In the genomic region with DNA sequence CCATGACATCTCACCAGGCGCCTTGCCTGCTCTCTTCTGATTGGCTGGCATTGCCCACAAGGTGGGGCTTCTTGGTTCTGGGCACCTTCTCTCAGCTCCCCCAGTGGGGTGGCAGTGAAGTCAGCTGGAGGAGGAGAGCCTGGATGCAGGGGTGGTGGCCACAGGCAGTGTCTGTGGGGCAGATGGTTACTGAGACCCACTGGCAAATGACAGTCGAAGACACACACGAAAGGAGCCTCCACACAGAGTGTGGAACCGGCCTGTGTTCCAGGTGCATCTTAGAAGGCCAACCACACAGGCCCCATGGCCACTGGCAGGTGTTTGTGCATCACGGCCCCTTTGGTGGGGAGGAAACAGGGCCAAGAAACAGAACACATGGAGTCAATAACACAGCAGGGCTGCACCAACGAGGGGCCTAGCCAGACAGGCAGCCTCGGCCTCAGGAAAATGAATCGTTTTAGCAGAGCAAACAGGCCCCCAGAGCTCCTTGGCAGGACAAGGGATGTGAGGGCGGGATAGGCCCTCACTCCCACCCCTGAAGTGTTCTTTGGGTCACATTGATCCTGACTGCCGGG, we compare ENCODE assay signal across 25 cellular contexts.
"Had no signal": no experiment of that assay in that cellular context is flagged by ENCODE, and none has a peak within 500 bp of the region (broad histone marks: within the 10 kb centered on the region; RNA-seq: fewer than 3 reads in every experiment).

No MANE protein-coding gene starts in this region.

- FAIRE-seq: bronchial epithelial cell had no signal

- H3K27me3 ChIP-seq: adrenal gland, MG63, SJCRH30 had no signal

- H3K4me1 Mint-ChIP-seq: activated CD4-positive, alpha-beta T cell treated with anti-CD3 and anti-CD28 coated beads, Interleukin-2, amount 10 ng/mL, durations not matched to agents 24 days and 14 days; brain had no signal

- H3K27me3 Mint-ChIP-seq: activated CD4-positive, alpha-beta T cell treated with anti-CD3 and anti-CD28 coated beads, Interleukin-2, amount 10 ng/mL, durations not matched to agents 24 days and 14 days had no signal

- H3K27ac ChIP-seq: adrenal gland, SJCRH30, SK-N-MC had no signal

- H3K4me1 ChIP-seq: adrenal gland, SJCRH30 had no signal

- H3K27ac Mint-ChIP-seq: activated CD4-positive, alpha-beta T cell treated with anti-CD3 and anti-CD28 coated beads, Interleukin-2, amount 10 ng/mL, durations not matched to agents 24 days and 14 days; activated CD8-positive, alpha-beta T cell treated with anti-CD3 and anti-CD28 coated beads for 36 hours; activated naive CD4-positive, alpha-beta T cell treated with anti-CD3 and anti-CD28 coated beads for 36 hours; activated T-helper 1 cell treated with anti-CD3 and anti-CD28 coated beads, Interleukin-12 subunit alpha, Interleukin-12 subunit beta, Interleukin-2, Interleukin-4 antibody, amounts not matched to agents 30 ng/mL and 10 ng/mL and 1 ng/mL, durations not matched to agents 14 hours and 24 hours and 36 hours; brain had no signal

- H3K36me3 Mint-ChIP-seq: brain had no signal

- H3K4me3 Mint-ChIP-seq: activated CD4-positive, alpha-beta T cell treated with anti-CD3 and anti-CD28 coated beads, Interleukin-2, amount 10 ng/mL, durations not matched to agents 24 days and 14 days; activated CD8-positive, alpha-beta T cell treated with anti-CD3 and anti-CD28 coated beads for 36 hours; activated naive CD4-positive, alpha-beta T cell treated with anti-CD3 and anti-CD28 coated beads for 36 hours; activated T-cell treated with anti-CD3 and anti-CD28 coated beads, Interleukin-2, amount 50 U/mL, for 4 hours; activated T-helper 1 cell treated with anti-CD3 and anti-CD28 coated beads, Interleukin-12 subunit alpha, Interleukin-12 subunit beta, Interleukin-2, Interleukin-4 antibody, amounts not matched to agents 30 ng/mL and 10 ng/mL and 1 ng/mL, durations not matched to agents 14 hours and 24 hours and 36 hours had no signal

- ATAC-seq: activated CD8-positive, alpha-beta T cell treated with anti-CD3 and anti-CD28 coated beads for 36 hours; activated naive CD4-positive, alpha-beta T cell treated with anti-CD3 and anti-CD28 coated beads, Interleukin-2, amount 50 U/mL, for 72 hours; activated T-cell treated with anti-CD3 and anti-CD28 coated beads, Interleukin-2, amount 50 U/mL, for 4 hours; Panc1 had no signal

- H3K4me3 ChIP-seq: adrenal gland, MG63, SJCRH30, SK-N-MC had no signal

- H3K36me3 ChIP-seq: adrenal gland, MG63, SJCRH30 had no signal

- DNase-seq: activated CD4-positive, alpha-beta T cell treated with anti-CD3 and anti-CD28 coated beads, Interleukin-2, amount 10 ng/mL, durations not matched to agents 24 days and 14 days; activated CD4-positive, alpha-beta T cell treated with anti-CD3 and anti-CD28 coated beads, Interleukin-2, amount 50 U/mL, for 4 hours; activated CD8-positive, alpha-beta T cell treated with anti-CD3 and anti-CD28 coated beads for 36 hours; activated gamma-delta T cell treated with Interleukin-2 at 50 U/mL for 16 hours; activated naive CD4-positive, alpha-beta T cell treated with anti-CD3 and anti-CD28 coated beads for 36 hours; activated T-cell treated with anti-CD3 and anti-CD28 coated beads for 4 hours; activated T-cell treated with anti-CD3 and anti-CD28 coated beads, Interleukin-2, amount 50 U/mL, for 4 hours; adrenal gland; Kasumi-1; KG1; MG63; NCI-H1048; NCI-H1436 treated with DMSO at 0.1 percent for 48 hours; NCI-H1694 treated with DMSO at 0.1 percent for 48 hours; NCI-H2029; NCI-H345; SHP77; SJCRH30; T1000 had no signal

- H3K9me3 ChIP-seq: adrenal gland, MG63, SJCRH30 had no signal
